Comparison of ENCODE assay signal across 13 cellular contexts in genomic region chr3:47293822-47294221, GRCh38. TPM values are rescaled to one million over a fixed set of nuclear protein-coding genes. Genes with fewer than 3 reads are reported as not detected.
DNase-seq lines count a peak whose midpoint lies in the region; ATAC-seq, FAIRE-seq and TF ChIP-seq lines count a peak whose summit lies in the region.
"Had no signal": no experiment of that assay in that cellular context is flagged by ENCODE, and none has a peak within 500 bp of the region (broad histone marks: within the 10 kb centered on the region; RNA-seq: fewer than 3 reads in every experiment).

No MANE protein-coding gene starts in this region.

- TF ChIP-seq EP300 in K562 (IDR thresholded peaks at IDR 0.05; ENCODE audit: low read length) = no peak

- peaks cover 13% of the 10 kb centered on the region for H3K36me3 Mint-ChIP-seq in endothelial cell (ENCODE audit: low read depth, unreplicated experiment)

- H4K20me1 ChIP-seq in DOHH2 (ENCODE audit: control insufficient read depth, insufficient read depth, low read depth, low read length) = no peaks in the 10 kb centered on the region
- no peaks in the 10 kb centered on the region for H4K20me1 ChIP-seq in OCI-LY1 (ENCODE audit: insufficient read depth, low read length)
- H4K20me1 ChIP-seq in K562 (replicated peaks; ENCODE audit: control insufficient read depth, insufficient read depth, low read length) = no peaks in the 10 kb centered on the region

- in situ Hi-C loops in K562 (cut with MboI) = no loop called here

- H3K79me2 ChIP-seq in DOHH2 (ENCODE audit: control insufficient read depth, low read length) = peaks cover 97% of the 10 kb centered on the region
- H3K79me2 ChIP-seq in OCI-LY1 (ENCODE audit: insufficient read depth, low read length) = peaks cover 16% of the 10 kb centered on the region
- H3K79me2 ChIP-seq in K562 (ENCODE audit: control insufficient read depth, insufficient read depth, low read length) = peaks cover 92% of the 10 kb centered on the region

- H3K27ac ChIP-seq in DOHH2 (ENCODE audit: low read depth, low read length) (no peak overlapping the region), OCI-LY1 (ENCODE audit: low read depth, low read length, poor library complexity, severe bottlenecking) (peak overlapping the region; percentile 11), K562 (ENCODE audit: extremely low read depth, low read depth, low read length) (no peak overlapping the region), lower lobe of right lung (no peak overlapping the region)
- H3K27ac ChIP-seq: A549 had no signal

- no peaks in the 10 kb centered on the region for H3K9me3 ChIP-seq in DOHH2 (ENCODE audit: control insufficient read depth, insufficient read depth, low read length)
- no peaks in the 10 kb centered on the region for H3K9me3 ChIP-seq in OCI-LY1 (ENCODE audit: low read length)
- no peaks in the 10 kb centered on the region for H3K9me3 ChIP-seq in K562 (replicated peaks; ENCODE audit: control insufficient read depth, insufficient read depth, low read depth, low read length)
- no peaks in the 10 kb centered on the region for H3K9me3 ChIP-seq in lower lobe of right lung
- H3K9me3 ChIP-seq: A549, HAP-1 had no signal

- H3K4me2 ChIP-seq in DOHH2 (ENCODE audit: low read length) (peak overlapping the region; percentile 88), OCI-LY1 (ENCODE audit: low read length) (no peak overlapping the region), K562 (ENCODE audit: insufficient read depth, low read length) (no peak overlapping the region)
- H3K4me2 ChIP-seq: A549 had no signal

- TF ChIP-seq POLR2A in K562 (conservative IDR thresholded peaks at IDR 0.05) = no peak

- no peak overlapping the region for H3K27ac Mint-ChIP-seq in endothelial cell (ENCODE audit: unreplicated experiment)
- H3K27ac Mint-ChIP-seq: HFFc6 had no signal

- intact Hi-C loops in K562 (cut with micrococcal nuclease) (no loop called here), lower lobe of right lung (cut with DNase I) (no loop called here)

- CTCF ChIA-PET in K562 (lab: Yijun Ruan, JAX; ENCODE audit: low intra/inter-chr PET ratio) = no interaction called here

- no peak for TF ChIP-seq RAD21 in K562 (CRISPR knock-in tag; conservative IDR thresholded peaks at IDR 0.05 in 1 of 2, IDR thresholded peaks at IDR 0.05 in 1 of 2)

- H3K4me1 ChIP-seq in DOHH2 (ENCODE audit: control insufficient read depth, low read length) = peaks cover 98% of the 10 kb centered on the region
- peaks cover 85% of the 10 kb centered on the region for H3K4me1 ChIP-seq in OCI-LY1 (ENCODE audit: insufficient read depth, low read length, severe bottlenecking)
- peaks cover 2 to 40% of the 10 kb centered on the region in 2 experiments; a peak in 3 of 5 replicates for H3K4me1 ChIP-seq in K562 (replicated peaks in 1 of 2; ENCODE audit: control insufficient read depth in 2 of 2, insufficient read depth in 2 of 2, low read length in 2 of 2)
- peaks cover 13% of the 10 kb centered on the region for H3K4me1 ChIP-seq in lower lobe of right lung
- H3K4me1 ChIP-seq: A549 had no signal

- no peaks in the 10 kb centered on the region for H3K9me2 ChIP-seq in DOHH2 (replicated peaks; ENCODE audit: control insufficient read depth, low read length)
- no peaks in the 10 kb centered on the region for H3K9me2 ChIP-seq in OCI-LY1 (ENCODE audit: low read depth, low read length)

- H2AFZ ChIP-seq in OCI-LY1 (ENCODE audit: low read length) (no peak overlapping the region), K562 (ENCODE audit: low read depth, low read length) (no peak overlapping the region)

- H3K36me3 ChIP-seq in DOHH2 (ENCODE audit: control insufficient read depth, low read length) (peaks cover 37% of the 10 kb centered on the region), OCI-LY1 (ENCODE audit: insufficient read depth, low read length) (peaks cover 41% of the 10 kb centered on the region; the same call in 1 of the 2 replicates), K562 (ENCODE audit: control insufficient read depth, insufficient read depth, low read length) (peaks cover 64% of the 10 kb centered on the region), lower lobe of right lung (peaks cover 9% of the 10 kb centered on the region)

- no TSS peak for BruUV-seq in K562 (replicated peaks; lab: Mats Ljungman, UMichigan)

- 66% methylated on average over 2 of the region's 2 CpGs for WGBS in K562 (ENCODE audit: insufficient coverage, low coverage, missing lambda C conversion rate)

- no peak overlapping the region for H3K9ac ChIP-seq in OCI-LY1 (ENCODE audit: low read length)
- H3K9ac ChIP-seq in K562 (ENCODE audit: insufficient read depth in 1 of 2, low read depth in 2 of 2, low read length in 2 of 2) = peak overlapping the region; percentile 3 to 15; a peak in 1 of 4 replicates

- no peak overlapping the region for H3K4me3 Mint-ChIP-seq in endothelial cell (ENCODE audit: unreplicated experiment)
- H3K4me3 Mint-ChIP-seq: HFFc6 had no signal

- H3F3A ChIP-seq in DOHH2 (ENCODE audit: control insufficient read depth, insufficient read depth) (peaks cover 9% of the 10 kb centered on the region; the same call in 1 of the 2 replicates), OCI-LY1 (ENCODE audit: insufficient read depth, low read length) (no peaks in the 10 kb centered on the region)

- TF ChIP-seq CTCF in DOHH2 (IDR thresholded peaks at IDR 0.05; ENCODE audit: low read depth, low read length, poor library complexity, severe bottlenecking) (no peak), OCI-LY1 (IDR thresholded peaks at IDR 0.05; ENCODE audit: low read length) (no peak), K562 (IDR thresholded peaks at IDR 0.05 in 2 of 3, conservative IDR thresholded peaks at IDR 0.05 in 1 of 3; ENCODE audit: insufficient read depth in 2 of 3, low read depth in 1 of 3, low read length in 3 of 3) (no peak), endothelial cell (IDR thresholded peaks at IDR 0.05; ENCODE audit: unreplicated experiment) (no peak), lower lobe of right lung (IDR thresholded peaks at IDR 0.05) (no peak)

- no peak for DNase-seq in K562 (ENCODE audit: extremely low read depth in 1 of 4, low spot score in 3 of 4)
- no peak for DNase-seq in endothelial cell (ENCODE audit: low spot score)
- DNase-seq in NCI-H2081 (lab: John Stamatoyannopoulos, UW) = no peak
- no peak for DNase-seq in lower lobe of right lung
- no peak for DNase-seq in activated effector memory CD4-positive, alpha-beta T cell treated with anti-CD3 and anti-CD28 coated beads, Interleukin-2, amount 50 U/mL, for 16 hours
- DNase-seq: HFFc6 had no signal

- FAIRE-seq in K562 (lab: Jason Lieb, UNC) = no peak
- FAIRE-seq: A549, H1, HepG2, HTR-8/SVneo had no signal

- H3K9me3 Mint-ChIP-seq in endothelial cell (ENCODE audit: unreplicated experiment) = no peaks in the 10 kb centered on the region
- H3K9me3 Mint-ChIP-seq: HFFc6 had no signal

- peaks cover 30% of the 10 kb centered on the region for H3K4me1 Mint-ChIP-seq in endothelial cell (ENCODE audit: unreplicated experiment)

- no peaks in the 10 kb centered on the region for H3K27me3 ChIP-seq in DOHH2 (ENCODE audit: control insufficient read depth, low read length)
- no peaks in the 10 kb centered on the region for H3K27me3 ChIP-seq in OCI-LY1 (ENCODE audit: insufficient read depth, low read length)
- H3K27me3 ChIP-seq in K562 (ENCODE audit: control insufficient read depth in 2 of 2, insufficient read depth in 2 of 2, low read length in 2 of 2) = no peaks in the 10 kb centered on the region
- H3K27me3 ChIP-seq in lower lobe of right lung (ENCODE audit: low read depth) = no peaks in the 10 kb centered on the region

- peaks cover 7% of the 10 kb centered on the region for H3K27me3 Mint-ChIP-seq in endothelial cell (ENCODE audit: unreplicated experiment)

- POLR2A ChIA-PET in K562 (lab: Yijun Ruan, JAX) = interaction anchor here (1.0 to 5.6 kb wide), 10 partner anchors 9 to 532 kb away, joined by 3 to 42 read pairs (median 6); partner anchors contain the start of genes KIF9, KLHL18 and SETD2

- ATAC-seq in K562 (no peak), lower lobe of right lung (no peak)
- ATAC-seq: A549, HepG2 had no signal

- no peak overlapping the region for H3K4me3 ChIP-seq in DOHH2 (ENCODE audit: low read length)
- no peak overlapping the region for H3K4me3 ChIP-seq in OCI-LY1 (ENCODE audit: low read depth, low read length, poor library complexity, severe bottlenecking)
- H3K4me3 ChIP-seq in K562 = no peak overlapping the region
- no peak overlapping the region for H3K4me3 ChIP-seq in lower lobe of right lung
- H3K4me3 ChIP-seq: A549, HAP-1 had no signal

- H3K9me1 ChIP-seq in K562 (ENCODE audit: control insufficient read depth, insufficient read depth, low read length) = no peaks in the 10 kb centered on the region

RNA-seq across cellular contexts. Expression of gene KLHL18, which starts 11.1 kb away (rescaled TPM):
- total RNA-seq in K562 (2011; cell fraction: chromatin; rRNA removed; ENCODE audit: low replicate concordance) = 54.7 and 60.1 TPM in 2 replicates
- 43.5 and 49.7 TPM in 2 replicates for total RNA-seq in K562 (2011; cell fraction: nucleolus; rRNA removed)
- 55.2 and 67.2 TPM in 2 replicates for total RNA-seq in K562 (2011; cell fraction: nucleoplasm; rRNA removed)
- total RNA-seq in K562 (2014; rRNA removed) = 26.7 and 34.9 TPM in 2 replicates
- 30.5 and 30.8 TPM in 2 replicates for total RNA-seq in K562 (2014; rRNA removed; fragmentation: Illumina TruSeq; extraction: Trizol)
- total RNA-seq in K562 (2015; rRNA removed; fragmentation: Illumina TruSeq; extraction: Trizol) = 33.5 and 34.9 TPM in 2 replicates
- total RNA-seq in K562 (2021) = 70.8 and 79.5 TPM in 2 replicates
- polyA plus RNA-seq in K562 (2011; rRNA removed) = 67.4 and 73.7 TPM in 2 replicates
- 80.1 and 102 TPM in 2 replicates for polyA plus RNA-seq in K562 (2011; cell fraction: cytosol; rRNA removed)
- polyA plus RNA-seq in K562 (2011; cell fraction: nucleus; rRNA removed) = 39.7 and 55.6 TPM in 2 replicates
- polyA plus RNA-seq in K562 (2012) = 27.1 and 110 TPM in 2 replicates
- polyA plus RNA-seq in K562 (2014; fragmentation: Illumina TruSeq; extraction: Trizol) = 48.7 and 52.9 TPM in 2 replicates
- polyA plus RNA-seq in K562 (2014; fragmentation: Nextera tagmentation; extraction: Ambion mirVana) = 10 to 100 TPM; 81.5 to 97.5 TPM
- polyA plus RNA-seq in K562 (2014; rRNA removed) = 40.4 and 43.6 TPM in 2 replicates
- polyA minus RNA-seq in K562 (2011; rRNA and poly(A)+ RNA removed) = 38.9 and 57.3 TPM in 2 replicates
- 18.8 and 37.2 TPM in 2 replicates for polyA minus RNA-seq in K562 (2011; cell fraction: cytosol; rRNA and poly(A)+ RNA removed)
- 24.2 and 31.7 TPM in 2 replicates for polyA minus RNA-seq in K562 (2011; cell fraction: nucleus; rRNA and poly(A)+ RNA removed)
- total RNA-seq in endothelial cell (ENCODE audit: unreplicated experiment) = 41.8 TPM
- total RNA-seq in lower lobe of right lung = 30.2 TPM

RNA-seq across cellular contexts. Expression of gene KIF9, which starts 11.2 kb away (rescaled TPM):
- 13.2 and 14.9 TPM in 2 replicates for total RNA-seq in K562 (2011; cell fraction: chromatin; rRNA removed; ENCODE audit: low replicate concordance)
- total RNA-seq in K562 (2011; cell fraction: nucleolus; rRNA removed) = 8.4 and 13.3 TPM in 2 replicates
- total RNA-seq in K562 (2011; cell fraction: nucleoplasm; rRNA removed) = 7.8 and 11.1 TPM in 2 replicates
- 24.4 and 31.7 TPM in 2 replicates for total RNA-seq in K562 (2014; rRNA removed)
- total RNA-seq in K562 (2014; rRNA removed; fragmentation: Illumina TruSeq; extraction: Trizol) = 25.0 and 26.9 TPM in 2 replicates
- total RNA-seq in K562 (2015; rRNA removed; fragmentation: Illumina TruSeq; extraction: Trizol) = 21.4 and 21.5 TPM in 2 replicates
- 20.4 and 26.3 TPM in 2 replicates for total RNA-seq in K562 (2021)
- polyA plus RNA-seq in K562 (2011; rRNA removed) = 11.7 and 19.5 TPM in 2 replicates
- 10.2 and 12.0 TPM in 2 replicates for polyA plus RNA-seq in K562 (2011; cell fraction: cytosol; rRNA removed)
- 9.9 and 12.5 TPM in 2 replicates for polyA plus RNA-seq in K562 (2011; cell fraction: nucleus; rRNA removed)
- 22.9 and 34.6 TPM in 2 replicates for polyA plus RNA-seq in K562 (2012)
- polyA plus RNA-seq in K562 (2014; fragmentation: Illumina TruSeq; extraction: Trizol) = 16.9 and 19.5 TPM in 2 replicates
- polyA plus RNA-seq in K562 (2014; fragmentation: Nextera tagmentation; extraction: Ambion mirVana) = 10 to 100 TPM; 52.1 to 56.9 TPM
- polyA plus RNA-seq in K562 (2014; rRNA removed) = 29.1 and 33.8 TPM in 2 replicates
- polyA minus RNA-seq in K562 (2011; rRNA and poly(A)+ RNA removed) = 8.8 and 10.7 TPM in 2 replicates
- polyA minus RNA-seq in K562 (2011; cell fraction: cytosol; rRNA and poly(A)+ RNA removed) = 5.1 and 6.4 TPM in 2 replicates
- 4.2 and 5.3 TPM in 2 replicates for polyA minus RNA-seq in K562 (2011; cell fraction: nucleus; rRNA and poly(A)+ RNA removed)
- total RNA-seq in endothelial cell (ENCODE audit: unreplicated experiment) = 12.1 TPM
- 8.7 TPM for total RNA-seq in lower lobe of right lung
